36 cellular contexts compared by ENCODE assay signal in the genomic region with DNA sequence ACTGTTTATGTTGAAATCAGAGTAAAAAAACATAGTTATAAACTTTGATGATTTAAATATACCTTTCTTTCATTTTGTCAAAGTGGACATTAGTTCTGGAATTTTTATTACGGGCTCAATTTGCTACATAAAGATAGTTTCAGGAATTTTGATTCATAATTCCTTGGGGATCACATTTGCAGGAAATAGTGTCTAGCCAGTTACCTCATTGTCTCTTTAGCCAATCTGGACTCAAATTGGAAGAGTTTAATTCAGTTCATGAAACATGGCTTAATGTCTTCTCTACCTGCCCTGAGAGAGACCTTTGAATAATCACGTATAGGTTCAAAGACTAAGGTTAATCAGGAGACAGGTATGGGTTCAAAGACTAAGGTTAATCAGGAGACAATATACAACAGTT.
"Had no signal": no experiment of that assay in that cellular context is flagged by ENCODE, and none has a peak within 500 bp of the region (broad histone marks: within the 10 kb centered on the region; RNA-seq: fewer than 3 reads in every experiment).

No MANE protein-coding gene starts in this region.

- H3K27me3 Mint-ChIP-seq: activated B cell treated with CpG ODN at 0.5 μM for 24 hours; activated CD8-positive, alpha-beta T cell treated with anti-CD3 and anti-CD28 coated beads for 36 hours; activated naive CD8-positive, alpha-beta T cell; activated T-helper 17 cell treated with anti-CD3 and anti-CD28 coated beads, Interleukin-2, amount 50 U/mL, for 72 hours; brain; dendritic cell treated with granulocyte-macrophage colony-stimulating factor and Interleukin-4, amounts not matched to agents 40 ng/mL and 50 ng/mL, for 4 days; effector memory CD8-positive, alpha-beta T cell; T-helper 17 cell had no signal

- H3K36me3 ChIP-seq: ascending aorta, breast epithelium, cardiac muscle cell, esophagus muscularis mucosa, gastrocnemius medialis, heart left ventricle, WERI-Rb-1 had no signal

- H3K9me3 ChIP-seq: ascending aorta, breast epithelium, esophagus muscularis mucosa, gastrocnemius medialis, heart left ventricle had no signal

- H3K4me1 Mint-ChIP-seq: activated B cell treated with CpG ODN at 0.5 μM for 24 hours; activated T-helper 17 cell treated with anti-CD3 and anti-CD28 coated beads, Interleukin-2, amount 50 U/mL, for 72 hours; brain; T-helper 17 cell had no signal

- H3K27ac Mint-ChIP-seq: activated B cell treated with CpG ODN at 0.5 μM for 24 hours; activated CD8-positive, alpha-beta T cell treated with anti-CD3 and anti-CD28 coated beads for 36 hours; activated naive CD8-positive, alpha-beta T cell; activated T-helper 17 cell treated with anti-CD3 and anti-CD28 coated beads, Interleukin-2, amount 50 U/mL, for 72 hours; brain; dendritic cell treated with granulocyte-macrophage colony-stimulating factor and Interleukin-4, amounts not matched to agents 40 ng/mL and 50 ng/mL, for 4 days; effector memory CD8-positive, alpha-beta T cell; T-helper 17 cell; T-helper 2 cell treated with Interferon-gamma antibody and Interleukin-4, amounts not matched to agents 5 μg/mL and 100 μg/mL, for 36 hours had no signal

- H3K27ac ChIP-seq: ascending aorta, breast epithelium, cardiac muscle cell, coronary artery, dorsolateral prefrontal cortex, esophagus muscularis mucosa, foreskin keratinocyte, gastrocnemius medialis, WERI-Rb-1 had no signal

- H3K36me3 Mint-ChIP-seq: activated naive CD8-positive, alpha-beta T cell; brain had no signal

- H3K4me1 ChIP-seq: ascending aorta, breast epithelium, esophagus muscularis mucosa, foreskin keratinocyte, gastrocnemius medialis had no signal

- H3K9me3 Mint-ChIP-seq: activated B cell treated with CpG ODN at 0.5 μM for 24 hours; activated CD8-positive, alpha-beta T cell treated with anti-CD3 and anti-CD28 coated beads for 36 hours; dendritic cell treated with granulocyte-macrophage colony-stimulating factor and Interleukin-4, amounts not matched to agents 40 ng/mL and 50 ng/mL, for 4 days; T-helper 2 cell treated with Interferon-gamma antibody and Interleukin-4, amounts not matched to agents 5 μg/mL and 100 μg/mL, for 36 hours had no signal

- H3K4me3 ChIP-seq: ascending aorta, breast epithelium, cardiac muscle cell, coronary artery, dorsolateral prefrontal cortex, esophagus muscularis mucosa, gastrocnemius medialis, heart left ventricle had no signal

- ATAC-seq: activated CD4-positive, CD25-positive, alpha-beta regulatory T cell treated with anti-CD3 and anti-CD28 coated beads, Interleukin-2, amount 50 U/mL, for 24 hours; activated CD8-positive, alpha-beta T cell treated with anti-CD3 and anti-CD28 coated beads for 36 hours; activated T-cell treated with anti-CD3 and anti-CD28 coated beads, Interleukin-2, amount 50 U/mL, for 4 hours; activated T-helper 17 cell treated with anti-CD3 and anti-CD28 coated beads, Interleukin-2, amount 50 U/mL, for 72 hours; effector memory CD8-positive, alpha-beta T cell; foreskin keratinocyte; gastrocnemius medialis; T-helper 17 cell had no signal

- H3K4me3 Mint-ChIP-seq: activated B cell treated with CpG ODN at 0.5 μM for 24 hours; activated CD8-positive, alpha-beta T cell treated with anti-CD3 and anti-CD28 coated beads for 36 hours; activated naive CD8-positive, alpha-beta T cell; activated T-cell treated with anti-CD3 and anti-CD28 coated beads, Interleukin-2, amount 50 U/mL, for 4 hours; activated T-helper 17 cell treated with anti-CD3 and anti-CD28 coated beads, Interleukin-2, amount 50 U/mL, for 72 hours; brain; dendritic cell treated with granulocyte-macrophage colony-stimulating factor and Interleukin-4, amounts not matched to agents 40 ng/mL and 50 ng/mL, for 4 days; effector memory CD8-positive, alpha-beta T cell; T-helper 17 cell; T-helper 2 cell treated with Interferon-gamma antibody and Interleukin-4, amounts not matched to agents 5 μg/mL and 100 μg/mL, for 36 hours had no signal

- H3K27me3 ChIP-seq: ascending aorta, breast epithelium, cardiac muscle cell, dorsolateral prefrontal cortex, esophagus muscularis mucosa, foreskin keratinocyte, gastrocnemius medialis, heart left ventricle had no signal

- DNase-seq: activated B cell treated with CpG ODN at 0.5 μM for 24 hours; activated CD4-positive, alpha-beta T cell treated with anti-CD3 and anti-CD28 coated beads for 48 hours; activated CD4-positive, alpha-beta T cell treated with anti-CD3 and anti-CD28 coated beads, Interleukin-2, amount 50 U/mL, for 1 hour; activated CD4-positive, alpha-beta T cell treated with anti-CD3 and anti-CD28 coated beads, Interleukin-2, amount 50 U/mL, for 48 hours; activated CD8-positive, alpha-beta memory T cell treated with anti-CD3 and anti-CD28 coated beads for 24 hours; activated CD8-positive, alpha-beta T cell treated with anti-CD3 and anti-CD28 coated beads for 36 hours; activated effector memory CD4-positive, alpha-beta T cell treated with Interleukin-2 at 50 U/mL for 16 hours; activated gamma-delta T cell treated with Interleukin-2 at 50 U/mL for 16 hours; activated naive CD4-positive, alpha-beta T cell treated with anti-CD3 and anti-CD28 coated beads, Interleukin-2, amount 50 U/mL, for 16 hours; activated naive CD4-positive, alpha-beta T cell treated with Interleukin-2 at 50 U/mL for 16 hours; activated T-cell treated with anti-CD3 and anti-CD28 coated beads, Interleukin-2, amount 50 U/mL, for 4 hours; central memory CD4-positive, alpha-beta T cell; cerebellar nuclear complex; dorsolateral prefrontal cortex; effector CD4-positive, alpha-beta T cell; effector memory CD8-positive, alpha-beta T cell; erythroblast; foreskin keratinocyte; gastrocnemius medialis; glutamatergic neuron; heart left ventricle; T-helper 1 cell; T-helper 17 cell; T1000; WERI-Rb-1 had no signal
